ENCODE assay signal across 16 cellular contexts in the genomic region with DNA sequence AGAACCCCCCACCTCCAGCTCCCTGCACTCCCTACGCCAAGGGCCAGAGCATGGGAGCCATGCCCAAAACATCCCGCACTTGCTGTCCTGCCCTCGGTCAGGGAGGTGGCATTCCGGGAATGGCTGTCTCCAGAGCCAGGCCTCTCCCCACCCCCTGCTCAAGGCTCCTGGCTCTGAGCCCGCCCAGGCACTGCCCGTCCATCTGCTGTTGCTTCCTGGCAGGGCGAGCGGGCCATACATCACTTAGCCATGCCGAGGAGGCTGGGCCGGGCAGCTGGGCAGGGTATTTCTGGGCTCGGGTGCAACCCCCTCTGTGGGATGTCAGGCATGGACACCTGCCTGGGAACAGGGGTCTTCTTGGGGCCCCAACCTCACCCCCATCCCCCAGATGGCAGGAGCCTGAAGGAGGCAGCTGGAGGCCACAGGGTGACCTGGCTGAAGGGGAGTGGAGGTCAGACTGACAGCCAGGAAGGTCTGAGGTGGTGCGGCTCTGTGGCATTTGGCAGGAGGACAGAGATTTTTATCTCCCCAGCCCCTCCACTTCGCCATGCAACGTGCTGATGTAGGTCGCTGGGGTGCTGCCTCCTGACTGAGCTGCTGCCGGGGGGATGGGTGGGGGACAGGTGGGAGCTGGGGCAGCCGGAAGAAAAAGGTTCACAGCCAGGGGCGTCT. TPM values are rescaled to one million over a fixed set of nuclear protein-coding genes. Genes with fewer than 3 reads are reported as not detected.
DNase-seq lines count a peak whose midpoint lies in the region; ATAC-seq, FAIRE-seq and TF ChIP-seq lines count a peak whose summit lies in the region.
"Had no signal": no experiment of that assay in that cellular context is flagged by ENCODE, and none has a peak within 500 bp of the region (broad histone marks: within the 10 kb centered on the region; RNA-seq: fewer than 3 reads in every experiment).

No MANE protein-coding gene starts in this region.

- H3K27ac ChIP-seq in pancreas = no peak overlapping the region
- H3K27ac ChIP-seq: KMS-11 had no signal

- peak; percentile 59 for DNase-seq in DMS 273 treated with DMSO at 0.1 percent for 48 hours (lab: John Stamatoyannopoulos, UW)
- DNase-seq in NCI-H1105 treated with DMSO at 0.1 percent for 48 hours (lab: John Stamatoyannopoulos, UW) = peak; percentile 64
- peak; percentile 56 for DNase-seq in astrocyte of the hippocampus (ENCODE audit: low read depth, low spot score)
- DNase-seq in pancreas = peak in 5 of 6 donors; percentile 70 to 87 (median 77)
- DNase-seq in sciatic nerve (ENCODE audit: low spot score) = no peak
- DNase-seq in stimulated activated CD4-positive, alpha-beta T cell treated with anti-CD3 and anti-CD28 coated beads, Interleukin-2, amount 100 ng/mL, for 48 hours = no peak
- DNase-seq in kidney glomerular epithelial cell (lab: John Stamatoyannopoulos, UW) = no peak
- DNase-seq in stimulated activated CD4-positive, alpha-beta T cell treated with anti-CD3 and anti-CD28 coated beads, Interleukin-2, amount 100 ng/mL, for 24 hours = no peak
- DNase-seq: aorta; CD4-positive, alpha-beta T cell; stimulated activated CD4-positive, alpha-beta T cell treated with anti-CD3 and anti-CD28 coated beads, Interleukin-4, amount 100 ng/mL, for 4 hours; T1000 had no signal

- intact Hi-C loops in pancreas (cut with DNase I) (no loop called here), sciatic nerve (cut with DNase I) (no loop called here)

- no peak for TF ChIP-seq CTCF in pancreas (IDR thresholded peaks at IDR 0.05)

- H3K9me3 ChIP-seq in pancreas = no peaks in the 10 kb centered on the region

- H3K4me1 ChIP-seq in pancreas = peaks cover 0 to 12% (median 0%) of the 10 kb centered on the region in 3 donors

- peak; percentile 74 to 96 (median 88) for ATAC-seq in pancreas
- no peak for ATAC-seq in sciatic nerve
- ATAC-seq: HCT116; stimulated activated memory B cell treated with anti-CD40 and anti-IgM and Interleukin-4, amounts not matched to agents 10 μg/mL and 1 μg/mL and 100 μg/mL, for 72 hours had no signal

- 26 to 28% methylated on average over 18 of the region's 18 CpGs for WGBS in pancreas, 2 donors

- no peaks in the 10 kb centered on the region for H3K36me3 ChIP-seq in pancreas

- FAIRE-seq in pancreas (lab: Jason Lieb, UNC) = no peak

- no peak overlapping the region for H3K4me3 ChIP-seq in pancreas

- H3K27me3 ChIP-seq in pancreas = no peaks in the 10 kb centered on the region

RNA-seq across cellular contexts. Expression of a gene that starts 8.7 kb away (rescaled TPM):
- total RNA-seq in pancreas (1 to 10 TPM in 4 of 6 donors, under 1 TPM in 2; 0.56 to 3.6 (median 1.5) TPM), sciatic nerve (not detected)
- polyA plus RNA-seq in pancreas = 10 to 100 TPM in 1 of 2 donors, 1 to 10 TPM in 1; 4.6 to 17.9 TPM
- total RNA-seq: aorta, pulmonary artery endothelial cell had no signal

RNA-seq across cellular contexts. Expression of a gene that starts 55.7 kb away (rescaled TPM):
- total RNA-seq in pancreas = 10 to 100 TPM in 4 of 6 donors, 1 to 10 TPM in 2; 8.3 to 13.2 (median 10.7) TPM
- polyA plus RNA-seq in pancreas = 10 to 100 TPM; 19.9 to 20.7 TPM
- total RNA-seq in sciatic nerve = 23.6 TPM

RNA-seq across cellular contexts. Expression of a gene that starts 56.1 kb away (rescaled TPM):
- total RNA-seq in pancreas = 10 to 100 TPM; 23.9 to 40.1 (median 31.6) TPM
- polyA plus RNA-seq in pancreas = 100 to 1,000 TPM in 1 of 2 donors, 10 to 100 TPM in 1; 75.4 to 103 TPM
- total RNA-seq in sciatic nerve = 42.0 TPM

Comparison
In these comparisons a context has a peak if more than half of its experiments do, and no peak if none do; other contexts are left out.
1. DNase-seq: peak in DMS 273 treated with DMSO at 0.1 percent for 48 hours (single experiment), NCI-H1105 treated with DMSO at 0.1 percent for 48 hours (single experiment), astrocyte of the hippocampus (single experiment) and pancreas (5 of 6); none in sciatic nerve (single experiment), stimulated activated CD4-positive, alpha-beta T cell treated with anti-CD3 and anti-CD28 coated beads, Interleukin-2, amount 100 ng/mL, for 48 hours (0 of 2), kidney glomerular epithelial cell (single experiment) and stimulated activated CD4-positive, alpha-beta T cell treated with anti-CD3 and anti-CD28 coated beads, Interleukin-2, amount 100 ng/mL, for 24 hours (0 of 2).